In genomic region chr4:13887010-13887409, GRCh38 we compare ENCODE assay signal across 22 cellular contexts.
"Had no signal": no experiment of that assay in that cellular context is flagged by ENCODE, and none has a peak within 500 bp of the region (broad histone marks: within the 10 kb centered on the region; RNA-seq: fewer than 3 reads in every experiment).

No MANE protein-coding gene starts in this region.

- H3K9me3 ChIP-seq: psoas muscle, spleen, testis, tibial nerve, upper lobe of right lung, vagina had no signal

- H3K79me2 ChIP-seq: hepatocyte had no signal

- H3K27me3 ChIP-seq: dorsolateral prefrontal cortex, hepatocyte, spleen, testis, tibial nerve, upper lobe of right lung, vagina had no signal

- ATAC-seq: left colon; naive thymus-derived CD4-positive, alpha-beta T cell; psoas muscle; sciatic nerve; stimulated activated naive B cell treated with anti-CD40 and anti-IgM and Interleukin-4, amounts not matched to agents 10 μg/mL and 1 μg/mL and 100 μg/mL, for 72 hours; stimulated activated naive CD8-positive, alpha-beta T cell treated with anti-CD3 and anti-CD28 coated beads, Interleukin-15, amount 100 ng/mL, for 72 hours; upper lobe of right lung had no signal

- H3K36me3 ChIP-seq: spleen, tibial nerve, upper lobe of right lung, vagina had no signal

- FAIRE-seq: kidney had no signal

- DNase-seq: dorsolateral prefrontal cortex; effector CD8-positive, alpha-beta T cell; foreskin melanocyte; head of caudate nucleus; kidney; left colon; naive thymus-derived CD4-positive, alpha-beta T cell; nephron progenitor cell; psoas muscle; retina; spleen; stimulated activated CD4-positive, alpha-beta T cell treated with anti-CD3 and anti-CD28 coated beads, Interleukin-15, amount 100 ng/mL, for 24 hours; stimulated activated CD4-positive, alpha-beta T cell treated with anti-CD3 and anti-CD28 coated beads, Interleukin-1b, Interleukin-23, amount 100 ng/mL, for 48 hours; stimulated activated CD4-positive, alpha-beta T cell treated with anti-CD3 and anti-CD28 coated beads, Interleukin-4, amount 100 ng/mL, for 24 hours; stimulated activated naive B cell treated with anti-CD40 and anti-IgM and Interleukin-4, amounts not matched to agents 10 μg/mL and 1 μg/mL and 100 μg/mL, for 72 hours; stimulated activated naive CD8-positive, alpha-beta T cell treated with anti-CD3 and anti-CD28 coated beads, Interleukin-15, amount 100 ng/mL, for 72 hours; testis; upper lobe of right lung had no signal

- H3K4me1 ChIP-seq: psoas muscle, spleen, testis, upper lobe of right lung had no signal

- H3K4me3 ChIP-seq: dorsolateral prefrontal cortex, hepatocyte, psoas muscle, spleen, testis, tibial nerve, upper lobe of right lung, vagina had no signal

- H2AFZ ChIP-seq: hepatocyte had no signal

- H3K4me2 ChIP-seq: hepatocyte had no signal

- H3K27ac ChIP-seq: dorsolateral prefrontal cortex, hepatocyte, psoas muscle, spleen, testis, tibial nerve, upper lobe of right lung, vagina had no signal
